ENCODE assay signal across 9 cellular contexts in genomic region chr12:63826002-63826585, GRCh38. TPM values are rescaled to one million over a fixed set of nuclear protein-coding genes. Genes with fewer than 3 reads are reported as not detected.
DNase-seq lines count a peak whose midpoint lies in the region; ATAC-seq, FAIRE-seq and TF ChIP-seq lines count a peak whose summit lies in the region.
"Had no signal": no experiment of that assay in that cellular context is flagged by ENCODE, and none has a peak within 500 bp of the region (broad histone marks: within the 10 kb centered on the region; RNA-seq: fewer than 3 reads in every experiment).

No MANE protein-coding gene starts in this region.

- FAIRE-seq in endometrium (lab: Jason Lieb, UNC): peak; percentile 88

- intact Hi-C loops in mucosa of descending colon (cut with DNase I, micrococcal nuclease): no loop called here

- H3K4me1 ChIP-seq in mucosa of descending colon (ENCODE audit: low read depth): no peaks in the 10 kb centered on the region

- no peaks in the 10 kb centered on the region for H3K36me3 ChIP-seq in mucosa of descending colon (ENCODE audit: low read depth)
- H3K36me3 ChIP-seq: SJSA1 had no signal

- DNase-seq in COLO829 (ENCODE audit: low spot score) (peak; percentile 81), GM19238 (ENCODE audit: insufficient read length, low spot score) (peak; percentile 21), HL-60 (ENCODE audit: low read depth in 1 of 2, low spot score in 1 of 2) (peak in 1 of 2 experiments; percentile 26), OCI-M1 (lab: John Stamatoyannopoulos, UW) (peak; percentile 64), mucosa of descending colon (no peak), DMS79 treated with DMSO at 0.1 percent for 48 hours (lab: John Stamatoyannopoulos, UW) (no peak)
- DNase-seq in activated effector memory CD4-positive, alpha-beta T cell treated with Interleukin-2 at 50 U/mL for 16 hours: no peak

- H3K4me3 ChIP-seq in HL-60 (replicated peaks; ENCODE audit: insufficient read depth, low read length): no peak overlapping the region
- no peak overlapping the region for H3K4me3 ChIP-seq in mucosa of descending colon
- H3K4me3 ChIP-seq: SJSA1 had no signal

- peaks cover 4% of the 10 kb centered on the region for H3K9me3 ChIP-seq in mucosa of descending colon
- H3K9me3 ChIP-seq: SJSA1 had no signal

- ATAC-seq in mucosa of descending colon: peak; percentile 72

- H3K27ac ChIP-seq in HL-60 (replicated peaks): no peak overlapping the region
- H3K27ac ChIP-seq: SJSA1 had no signal

- TF ChIP-seq CTCF in HL-60 (IDR thresholded peaks at IDR 0.05; ENCODE audit: insufficient read depth, low read length): peak; percentile 65
- TF ChIP-seq CTCF in mucosa of descending colon (IDR thresholded peaks at IDR 0.05): peak; percentile 51

- H3K27me3 ChIP-seq in HL-60 (ENCODE audit: insufficient read depth, poor library complexity, severe bottlenecking): peaks cover 2% of the 10 kb centered on the region
- H3K27me3 ChIP-seq: SJSA1 had no signal

RNA-seq across cellular contexts. Expression of gene SRGAP1, which starts 18.4 kb away (rescaled TPM):
- total RNA-seq in mucosa of descending colon: 10 to 100 TPM; 12.2 to 23.9 (median 15.9) TPM

RNA-seq across cellular contexts. Expression of gene RXYLT1, which starts 46.4 kb away (rescaled TPM):
- total RNA-seq in mucosa of descending colon: 10 to 100 TPM; 10.5 to 16.4 (median 14.0) TPM

Comparison
In these comparisons a context has a peak if more than half of its experiments do, and no peak if none do; other contexts are left out.
1. DNase-seq: peak in COLO829 (single experiment), GM19238 (single experiment) and OCI-M1 (single experiment); none in mucosa of descending colon (0 of 3), DMS79 treated with DMSO at 0.1 percent for 48 hours (single experiment) and activated effector memory CD4-positive, alpha-beta T cell treated with Interleukin-2 at 50 U/mL for 16 hours (single experiment).